ENCODE assay signal across 7 cellular contexts in genomic region chr11:78222726-78223125, GRCh38. TPM values are rescaled to one million over a fixed set of nuclear protein-coding genes. Genes with fewer than 3 reads are reported as not detected.
DNase-seq lines count a peak whose midpoint lies in the region; ATAC-seq and TF ChIP-seq lines count a peak whose summit lies in the region.
"Not testable (repeated sequence)": the region's sequence is repeated elsewhere in the genome, so short reads cannot be mapped to it uniquely, and the experiment has no call there.

No MANE protein-coding gene starts in this region.

- H3K56ac ChIP-seq in mesendoderm (ENCODE audit: low read length): not testable (repeated sequence)

- H3K9me3 Mint-ChIP-seq in activated B cell treated with CpG ODN at 0.5 μM for 24 hours; activated naive CD4-positive, alpha-beta T cell treated with anti-CD3 and anti-CD28 coated beads, Interleukin-2, amount 10 ng/mL, durations not matched to agents 7 days and 5 days; type B pancreatic cell: not testable (repeated sequence)

- not testable (repeated sequence) for H3K79me2 ChIP-seq in DOHH2 (ENCODE audit: control insufficient read depth, low read length); Karpas-422 (ENCODE audit: low read length); mesendoderm (ENCODE audit: control insufficient read depth, insufficient read depth, low read length)

- H3K4me3 Mint-ChIP-seq in activated B cell treated with CpG ODN at 0.5 μM for 24 hours: peak overlapping the region; percentile 77
- H3K4me3 Mint-ChIP-seq in activated naive CD4-positive, alpha-beta T cell treated with anti-CD3 and anti-CD28 coated beads, Interleukin-2, amount 10 ng/mL, durations not matched to agents 7 days and 5 days; type B pancreatic cell: not testable (repeated sequence)

- H3K27ac Mint-ChIP-seq in activated B cell treated with CpG ODN at 0.5 μM for 24 hours; activated naive CD4-positive, alpha-beta T cell treated with anti-CD3 and anti-CD28 coated beads, Interleukin-2, amount 10 ng/mL, durations not matched to agents 7 days and 5 days; type B pancreatic cell: not testable (repeated sequence)

- H3K9me3 ChIP-seq in DOHH2 (ENCODE audit: control insufficient read depth, insufficient read depth, low read length); Karpas-422 (ENCODE audit: low read length): not testable (repeated sequence)

- not testable (repeated sequence) for H2BK5ac ChIP-seq in mesendoderm (ENCODE audit: low read length)

- not testable (repeated sequence) for H3K4ac ChIP-seq in mesendoderm (ENCODE audit: low read depth, low read length)

- peaks cover 68% of the 10 kb centered on the region for H3K36me3 Mint-ChIP-seq in activated B cell treated with CpG ODN at 0.5 μM for 24 hours (ENCODE audit: low read depth)
- H3K36me3 Mint-ChIP-seq in activated naive CD4-positive, alpha-beta T cell treated with anti-CD3 and anti-CD28 coated beads, Interleukin-2, amount 10 ng/mL, durations not matched to agents 7 days and 5 days: peaks cover 40% of the 10 kb centered on the region
- H3K36me3 Mint-ChIP-seq in type B pancreatic cell: peaks cover 34% of the 10 kb centered on the region

- H3K4me2 ChIP-seq in DOHH2 (ENCODE audit: low read length) (peak overlapping the region; percentile 59; the same call in 1 of the 2 replicates), Karpas-422 (ENCODE audit: low read depth, low read length, poor library complexity, severe bottlenecking) (peak overlapping the region; percentile 46)
- H3K4me2 ChIP-seq in mesendoderm (ENCODE audit: low read length): not testable (repeated sequence)

- not testable (repeated sequence) for H3K27me3 ChIP-seq in DOHH2 (ENCODE audit: control insufficient read depth, low read length); Karpas-422 (ENCODE audit: low read length); mesendoderm (ENCODE audit: insufficient read depth, low read length, poor library complexity)

- H3K9ac ChIP-seq in Karpas-422 (ENCODE audit: low read length); mesendoderm (ENCODE audit: low read length): not testable (repeated sequence)

- H3K4me1 Mint-ChIP-seq in activated B cell treated with CpG ODN at 0.5 μM for 24 hours: peaks cover 38% of the 10 kb centered on the region
- H3K4me1 Mint-ChIP-seq in activated naive CD4-positive, alpha-beta T cell treated with anti-CD3 and anti-CD28 coated beads, Interleukin-2, amount 10 ng/mL, durations not matched to agents 7 days and 5 days: peaks cover 33% of the 10 kb centered on the region
- not testable (repeated sequence) for H3K4me1 Mint-ChIP-seq in type B pancreatic cell (ENCODE audit: unreplicated experiment)

- not testable (repeated sequence) for H2BK120ac ChIP-seq in mesendoderm (ENCODE audit: low read depth, low read length)

- not testable (repeated sequence) for H3K27me3 Mint-ChIP-seq in activated B cell treated with CpG ODN at 0.5 μM for 24 hours; activated naive CD4-positive, alpha-beta T cell treated with anti-CD3 and anti-CD28 coated beads, Interleukin-2, amount 10 ng/mL, durations not matched to agents 7 days and 5 days; type B pancreatic cell

- not testable (repeated sequence) for H3K4me3 ChIP-seq in DOHH2 (ENCODE audit: low read length); Karpas-422 (ENCODE audit: low read length); coronary artery; mesendoderm (ENCODE audit: low read length)

- intact Hi-C loops in activated B cell treated with CpG ODN at 0.5 μM for 24 hours (cut with micrococcal nuclease): loop anchor here (1.0 to 10.0 kb wide), 3 partner anchors 34 to 311 kb away; partner anchors contain the start of genes KCTD21 and USP35

- H4K8ac ChIP-seq in mesendoderm (ENCODE audit: low read depth, low read length): not testable (repeated sequence)

- H3K27ac ChIP-seq in DOHH2 (ENCODE audit: low read depth, low read length); Karpas-422 (ENCODE audit: low read length); coronary artery; mesendoderm (ENCODE audit: low read depth, low read length): not testable (repeated sequence)

- not testable (repeated sequence) for TF ChIP-seq CTCF in DOHH2 (IDR thresholded peaks at IDR 0.05; ENCODE audit: low read depth, low read length, poor library complexity, severe bottlenecking); activated B cell treated with CpG ODN at 0.5 μM for 24 hours (IDR thresholded peaks at IDR 0.05); coronary artery (IDR thresholded peaks at IDR 0.05); type B pancreatic cell (conservative IDR thresholded peaks at IDR 0.05)

- not testable (repeated sequence) for H4K5ac ChIP-seq in mesendoderm (ENCODE audit: low read length)

- not testable (repeated sequence) for H3K9me2 ChIP-seq in DOHH2 (replicated peaks; ENCODE audit: control insufficient read depth, low read length); Karpas-422 (replicated peaks; ENCODE audit: insufficient read depth, low read length)

- not testable (repeated sequence) for ATAC-seq in activated B cell treated with CpG ODN at 0.5 μM for 24 hours (ENCODE audit: low read depth)

- not testable (repeated sequence) for DNase-seq in Karpas-422, activated B cell treated with CpG ODN at 0.5 μM for 24 hours
- DNase-seq in activated naive CD4-positive, alpha-beta T cell treated with anti-CD3 and anti-CD28 coated beads, Interleukin-2, amount 10 ng/mL, durations not matched to agents 7 days and 5 days: peak; percentile 8
- DNase-seq in coronary artery (ENCODE audit: low spot score): peak; percentile 50
- DNase-seq in mesendoderm: peak; percentile 16
- peak; percentile 16 for DNase-seq in type B pancreatic cell (ENCODE audit: extremely low spot score, unreplicated experiment)

- H3K23ac ChIP-seq in mesendoderm (ENCODE audit: low read length): not testable (repeated sequence)

- H2AK5ac ChIP-seq in mesendoderm (ENCODE audit: low read length): not testable (repeated sequence)

- H2AFZ ChIP-seq in Karpas-422 (ENCODE audit: low read length): not testable (repeated sequence)

- not testable (repeated sequence) for H2BK15ac ChIP-seq in mesendoderm (replicated peaks; ENCODE audit: low read depth)

- not testable (repeated sequence) for H3K79me1 ChIP-seq in mesendoderm (ENCODE audit: low read length)

- not testable (repeated sequence) for H3K18ac ChIP-seq in mesendoderm (ENCODE audit: low read length)

- no CpG with 5 or more reads among the region's 10 CpGs for WGBS in mesendoderm (ENCODE audit: extremely low coverage, insufficient coverage, low lambda C conversion rate)

- CTCF ChIA-PET in activated B cell treated with CpG ODN at 0.5 μM for 24 hours (lab: Charles Lee): interaction anchor here (1.6 kb wide), 1 partner anchor 342 kb away, joined by 4 read pairs; no protein-coding TSS in a partner anchor
- CTCF ChIA-PET in activated naive CD4-positive, alpha-beta T cell treated with anti-CD3 and anti-CD28 coated beads, Interleukin-2, amount 10 ng/mL, durations not matched to agents 7 days and 5 days (lab: Charles Lee): not testable (repeated sequence)

- POLR2A ChIA-PET in activated B cell treated with CpG ODN at 0.5 μM for 24 hours (lab: Charles Lee): not testable (repeated sequence)

- H3K36me3 ChIP-seq in DOHH2 (ENCODE audit: control insufficient read depth, low read length); Karpas-422 (ENCODE audit: insufficient read depth, low read length); mesendoderm (ENCODE audit: control insufficient read depth, insufficient read depth, low read length): not testable (repeated sequence)

- not testable (repeated sequence) for H4K20me1 ChIP-seq in DOHH2 (ENCODE audit: control insufficient read depth, insufficient read depth, low read depth, low read length); Karpas-422 (ENCODE audit: insufficient read depth, low read depth, low read length)

- H3K4me1 ChIP-seq in DOHH2 (ENCODE audit: control insufficient read depth, low read length) (peaks cover 34% of the 10 kb centered on the region), Karpas-422 (ENCODE audit: low read length) (peaks cover 11% of the 10 kb centered on the region)
- H3K4me1 ChIP-seq in mesendoderm (ENCODE audit: control insufficient read depth, low read depth, low read length): not testable (repeated sequence)

- H3F3A ChIP-seq in DOHH2 (ENCODE audit: control insufficient read depth, insufficient read depth): not testable (repeated sequence)

RNA-seq across cellular contexts. Expression of gene USP35, which starts 34.0 kb away (rescaled TPM):
- total RNA-seq in Karpas-422 (2014; rRNA removed; shearing (Covaris generic); ENCODE audit: low replicate concordance): 1.7 and 2.5 TPM in 2 replicates
- total RNA-seq in activated B cell treated with CpG ODN at 0.5 μM for 24 hours (3.5 and 4.9 TPM in 2 replicates), type B pancreatic cell (ENCODE audit: low replicate concordance) (8.9 and 9.7 TPM in 2 replicates)
- polyA plus RNA-seq in mesendoderm (2013, experiment 1 of 2): 1.7 TPM
- 1.6 TPM for polyA plus RNA-seq in mesendoderm (2013, experiment 2 of 2)

RNA-seq across cellular contexts. Expression of gene KCTD21, which starts 34.3 kb away (rescaled TPM):
- 1.2 and 1.8 TPM in 2 replicates for total RNA-seq in Karpas-422 (2014; rRNA removed; shearing (Covaris generic); ENCODE audit: low replicate concordance)
- total RNA-seq in activated B cell treated with CpG ODN at 0.5 μM for 24 hours (3.2 and 3.5 TPM in 2 replicates), type B pancreatic cell (ENCODE audit: low replicate concordance) (9.7 and 10.7 TPM in 2 replicates)
- 0.97 TPM for polyA plus RNA-seq in mesendoderm (2013, experiment 1 of 2)
- 1.0 TPM for polyA plus RNA-seq in mesendoderm (2013, experiment 2 of 2)
